Comparison of ENCODE assay signal across 19 cellular contexts in the genomic region with DNA sequence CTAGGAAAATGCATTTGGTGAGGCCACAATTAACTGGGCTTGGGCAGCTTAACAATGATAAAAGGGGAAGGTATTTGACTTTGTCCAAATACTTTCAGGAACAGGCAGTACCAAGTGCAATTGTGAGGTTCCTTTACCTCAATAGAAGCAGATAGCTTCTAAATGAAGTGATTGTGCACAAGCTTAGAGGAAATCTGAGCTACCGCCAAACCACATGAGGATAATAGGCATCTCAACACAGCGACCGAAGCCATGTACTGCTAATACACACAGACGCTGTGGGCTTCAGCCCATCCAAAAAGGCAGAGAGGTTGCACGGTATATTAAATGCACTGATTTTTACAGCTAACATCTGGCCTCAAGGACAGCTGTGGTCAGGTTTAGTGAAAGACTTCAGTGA.
DNase-seq lines count a peak whose midpoint lies in the region; ATAC-seq and TF ChIP-seq lines count a peak whose summit lies in the region.
"Had no signal": no experiment of that assay in that cellular context is flagged by ENCODE, and none has a peak within 500 bp of the region (broad histone marks: within the 10 kb centered on the region; RNA-seq: fewer than 3 reads in every experiment).

No MANE protein-coding gene starts in this region.

- H3K4me1 ChIP-seq in RWPE2 (ENCODE audit: insufficient read depth, poor library complexity, severe bottlenecking): peaks cover 5% of the 10 kb centered on the region
- H3K4me1 ChIP-seq: left ventricle myocardium inferior, upper lobe of left lung had no signal

- H3K27me3 ChIP-seq in RWPE2 (ENCODE audit: insufficient read depth, poor library complexity, severe bottlenecking): no peaks in the 10 kb centered on the region
- H3K27me3 ChIP-seq: cardiac muscle cell, upper lobe of left lung had no signal

- TF ChIP-seq CTCF in AG10803 (conservative IDR thresholded peaks at IDR 0.05; ENCODE audit: low read length): no peak
- no peak for TF ChIP-seq CTCF in RWPE2 (IDR thresholded peaks at IDR 0.05; ENCODE audit: poor library complexity, severe bottlenecking)

- peak overlapping the region; percentile 3 for H3K27ac ChIP-seq in RWPE2 (ENCODE audit: poor library complexity, severe bottlenecking)
- H3K27ac ChIP-seq: cardiac muscle cell, KMS-11, left ventricle myocardium inferior, upper lobe of left lung had no signal

- no peaks in the 10 kb centered on the region for H3K9me3 ChIP-seq in RWPE2 (ENCODE audit: severe bottlenecking)
- H3K9me3 ChIP-seq: left ventricle myocardium inferior, upper lobe of left lung had no signal

- no peak for ATAC-seq in RWPE2 (ENCODE audit: low read depth)
- ATAC-seq in HG03139 (IDR thresholded peaks at IDR 0.05; ENCODE audit: unreplicated experiment): no peak
- ATAC-seq in GM19328 (IDR thresholded peaks at IDR 0.05; ENCODE audit: unreplicated experiment): no peak
- ATAC-seq in HG03135 (IDR thresholded peaks at IDR 0.05; ENCODE audit: unreplicated experiment): no peak
- ATAC-seq: HCT116 had no signal

- DNase-seq in AG10803 (ENCODE audit: low read depth): peak; percentile 60
- no peak for DNase-seq in RWPE2 (ENCODE audit: low spot score)
- peak; percentile 42 for DNase-seq in foreskin melanocyte
- peak; percentile 8 for DNase-seq in putamen (ENCODE audit: low spot score)
- DNase-seq in stimulated activated naive CD4-positive, alpha-beta T cell treated with Interleukin-2 at 50 U/mL for 16 hours (lab: John Stamatoyannopoulos, UW): no peak
- DNase-seq: activated CD4-positive, alpha-beta memory T cell treated with anti-CD3 and anti-CD28 coated beads for 36 hours; activated effector memory CD4-positive, alpha-beta T cell treated with Interleukin-2 at 50 U/mL for 16 hours; immature natural killer cell; left ventricle myocardium inferior; NCI-H1694 treated with DMSO at 0.1 percent for 48 hours; NCI-H526 treated with DMSO at 0.1 percent for 48 hours; stimulated activated CD4-positive, alpha-beta T cell treated with anti-CD3 and anti-CD28 coated beads, Interleukin-12 subunit alpha, Interleukin-12 subunit beta, amount 100 ng/mL, for 4 hours; upper lobe of left lung had no signal

- no peaks in the 10 kb centered on the region for H3K36me3 ChIP-seq in RWPE2 (ENCODE audit: low read depth)
- H3K36me3 ChIP-seq: cardiac muscle cell, left ventricle myocardium inferior, upper lobe of left lung had no signal

- H3K4me3 ChIP-seq in AG10803 (ENCODE audit: low read length) (no peak overlapping the region), RWPE2 (ENCODE audit: severe bottlenecking) (no peak overlapping the region)
- H3K4me3 ChIP-seq: cardiac muscle cell, left ventricle myocardium inferior, upper lobe of left lung had no signal

Comparison
In these comparisons a context has a peak if more than half of its experiments do, and no peak if none do; other contexts are left out.
1. DNase-seq: peak in AG10803 (single experiment), foreskin melanocyte (single experiment) and putamen (single experiment); none in RWPE2 (single experiment) and stimulated activated naive CD4-positive, alpha-beta T cell treated with Interleukin-2 at 50 U/mL for 16 hours (single experiment).